Comparison of ENCODE assay signal across 28 cellular contexts in the genomic region with DNA sequence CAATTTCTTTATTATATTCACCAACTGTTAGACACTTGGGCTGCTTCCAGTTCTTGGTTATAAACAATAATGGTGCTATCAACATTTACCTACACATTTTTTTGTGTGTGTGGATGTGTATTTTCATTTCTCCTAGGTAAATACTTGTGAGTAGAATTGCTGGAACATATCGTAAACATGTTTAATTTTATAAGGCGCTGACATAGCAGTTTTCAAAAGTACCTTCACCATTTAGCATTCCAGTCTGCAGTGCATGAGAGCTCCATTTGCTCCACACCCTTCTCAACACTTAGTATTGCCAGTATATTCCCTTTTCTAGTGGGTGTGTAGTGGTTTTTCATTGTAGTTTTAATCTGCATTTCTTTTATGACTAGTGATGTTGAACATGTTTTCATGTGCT.
"Had no signal": no experiment of that assay in that cellular context is flagged by ENCODE, and none has a peak within 500 bp of the region (broad histone marks: within the 10 kb centered on the region; RNA-seq: fewer than 3 reads in every experiment).

No MANE protein-coding gene starts in this region.

- H3K4me1 ChIP-seq: esophagus squamous epithelium, gastrocnemius medialis, left lung, lower lobe of right lung had no signal

- H3K36me3 ChIP-seq: esophagus squamous epithelium, gastrocnemius medialis, heart right ventricle, left lung, lower lobe of right lung had no signal

- ATAC-seq: effector memory CD8-positive, alpha-beta T cell; esophagus mucosa; gastrocnemius medialis; heart right ventricle; left cardiac atrium; left lung; left ventricle myocardium superior; lower lobe of right lung; mucosa of descending colon had no signal

- H3K27ac ChIP-seq: coronary artery, dorsolateral prefrontal cortex, epithelial cell of prostate, esophagus squamous epithelium, gastrocnemius medialis, heart right ventricle, left lung, lower lobe of right lung had no signal

- H3K4me3 ChIP-seq: coronary artery, dorsolateral prefrontal cortex, esophagus squamous epithelium, gastrocnemius medialis, heart right ventricle, left lung, lower lobe of right lung, mucosa of descending colon had no signal

- DNase-seq: dermis blood vessel endothelial cell; dorsolateral prefrontal cortex; effector CD8-positive, alpha-beta T cell; effector memory CD8-positive, alpha-beta T cell; endodermal cell; erythroblast; esophagus squamous epithelium; foreskin fibroblast; foreskin melanocyte; gastrocnemius medialis; glutamatergic neuron; head of caudate nucleus; heart right ventricle; hippocampal formation; left cardiac atrium; left lung; left ventricle myocardium superior; lower lobe of right lung; mesenchymal stem cell; mucosa of descending colon; naive B cell had no signal

- H3K9me3 ChIP-seq: esophagus squamous epithelium, gastrocnemius medialis, left lung, lower lobe of right lung, mucosa of descending colon had no signal

- FAIRE-seq: colon, endometrium, islet of Langerhans, keratinocyte had no signal

- H3K27me3 ChIP-seq: gastrocnemius medialis, left lung had no signal
